Comparison of ENCODE assay signal across 1 cellular context in genomic region chr3:88149516-88150362, GRCh38.
TF ChIP-seq lines count a peak whose summit lies in the region.

TSS of gene C3orf38 (plus strand) at chr3:88149959. CDS start at chr3:88150053, 94 bp downstream.

TF ChIP-seq in HepG2, 621 proteins besides CTCF, POLR2A, EP300 and RAD21 (continued from another document and continues in another):
- no peak; the same call in 1 of the 2 replicates for TF ChIP-seq PRDM10 (CRISPR knock-in tag; IDR thresholded peaks at IDR 0.05; ENCODE audit: low read depth)
- TF ChIP-seq SRY (CRISPR knock-in tag; IDR thresholded peaks at IDR 0.05): peak; percentile 65; the same call in 1 of the 2 replicates
- TF ChIP-seq ZNF766 (CRISPR knock-in tag; IDR thresholded peaks at IDR 0.05; ENCODE audit: borderline replicate concordance): no peak
- TF ChIP-seq, protein P1, sequence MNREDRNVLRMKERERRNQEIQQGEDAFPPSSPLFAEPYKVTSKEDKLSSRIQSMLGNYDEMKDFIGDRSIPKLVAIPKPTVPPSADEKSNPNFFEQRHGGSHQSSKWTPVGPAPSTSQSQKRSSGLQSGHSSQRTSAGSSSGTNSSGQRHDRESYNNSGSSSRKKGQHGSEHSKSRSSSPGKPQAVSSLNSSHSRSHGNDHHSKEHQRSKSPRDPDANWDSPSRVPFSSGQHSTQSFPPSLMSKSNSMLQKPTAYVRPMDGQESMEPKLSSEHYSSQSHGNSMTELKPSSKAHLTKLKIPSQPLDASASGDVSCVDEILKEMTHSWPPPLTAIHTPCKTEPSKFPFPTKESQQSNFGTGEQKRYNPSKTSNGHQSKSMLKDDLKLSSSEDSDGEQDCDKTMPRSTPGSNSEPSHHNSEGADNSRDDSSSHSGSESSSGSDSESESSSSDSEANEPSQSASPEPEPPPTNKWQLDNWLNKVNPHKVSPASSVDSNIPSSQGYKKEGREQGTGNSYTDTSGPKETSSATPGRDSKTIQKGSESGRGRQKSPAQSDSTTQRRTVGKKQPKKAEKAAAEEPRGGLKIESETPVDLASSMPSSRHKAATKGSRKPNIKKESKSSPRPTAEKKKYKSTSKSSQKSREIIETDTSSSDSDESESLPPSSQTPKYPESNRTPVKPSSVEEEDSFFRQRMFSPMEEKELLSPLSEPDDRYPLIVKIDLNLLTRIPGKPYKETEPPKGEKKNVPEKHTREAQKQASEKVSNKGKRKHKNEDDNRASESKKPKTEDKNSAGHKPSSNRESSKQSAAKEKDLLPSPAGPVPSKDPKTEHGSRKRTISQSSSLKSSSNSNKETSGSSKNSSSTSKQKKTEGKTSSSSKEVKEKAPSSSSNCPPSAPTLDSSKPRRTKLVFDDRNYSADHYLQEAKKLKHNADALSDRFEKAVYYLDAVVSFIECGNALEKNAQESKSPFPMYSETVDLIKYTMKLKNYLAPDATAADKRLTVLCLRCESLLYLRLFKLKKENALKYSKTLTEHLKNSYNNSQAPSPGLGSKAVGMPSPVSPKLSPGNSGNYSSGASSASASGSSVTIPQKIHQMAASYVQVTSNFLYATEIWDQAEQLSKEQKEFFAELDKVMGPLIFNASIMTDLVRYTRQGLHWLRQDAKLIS (CRISPR knock-in tag; IDR thresholded peaks at IDR 0.05): no peak; the same call in 1 of the 2 replicates
- no peak for TF ChIP-seq SOX13 (IDR thresholded peaks at IDR 0.05)
- peak in 1 of 2 experiments; percentile 58; a peak in 1 of 4 replicates for TF ChIP-seq SOX13 (CRISPR knock-in tag; conservative IDR thresholded peaks at IDR 0.05 in 1 of 2, IDR thresholded peaks at IDR 0.05 in 1 of 2)
- peak; percentile 74; the same call in 1 of the 2 replicates for TF ChIP-seq MYC (CRISPR knock-in tag; IDR thresholded peaks at IDR 0.05; ENCODE audit: borderline replicate concordance)
- peak; percentile 93 for TF ChIP-seq ZBED4 (CRISPR knock-in tag; IDR thresholded peaks at IDR 0.05; ENCODE audit: borderline replicate concordance)
- peak; percentile 91; the same call in 1 of the 2 replicates for TF ChIP-seq EEA1 (CRISPR knock-in tag; IDR thresholded peaks at IDR 0.05; ENCODE audit: borderline replicate concordance)
- 0 out of 2 replicates have a peak, but pooled peaks have one; percentile 17 for TF ChIP-seq SP5 (CRISPR knock-in tag; IDR thresholded peaks at IDR 0.05; ENCODE audit: borderline replicate concordance, low read depth)
- peak; percentile 80 for TF ChIP-seq GMEB1 (CRISPR knock-in tag; IDR thresholded peaks at IDR 0.05; ENCODE audit: borderline replicate concordance)
- no peak for TF ChIP-seq HMGA1 (CRISPR knock-in tag; conservative IDR thresholded peaks at IDR 0.05)
- TF ChIP-seq, protein P2, sequence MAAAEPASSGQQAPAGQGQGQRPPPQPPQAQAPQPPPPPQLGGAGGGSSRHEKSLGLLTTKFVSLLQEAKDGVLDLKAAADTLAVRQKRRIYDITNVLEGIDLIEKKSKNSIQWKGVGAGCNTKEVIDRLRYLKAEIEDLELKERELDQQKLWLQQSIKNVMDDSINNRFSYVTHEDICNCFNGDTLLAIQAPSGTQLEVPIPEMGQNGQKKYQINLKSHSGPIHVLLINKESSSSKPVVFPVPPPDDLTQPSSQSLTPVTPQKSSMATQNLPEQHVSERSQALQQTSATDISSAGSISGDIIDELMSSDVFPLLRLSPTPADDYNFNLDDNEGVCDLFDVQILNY (CRISPR knock-in tag; conservative IDR thresholded peaks at IDR 0.05): peak; percentile 7; the same call in 1 of the 2 replicates
- TF ChIP-seq FOXP1 (IDR thresholded peaks at IDR 0.05): no peak; the same call in 1 of the 2 replicates
- peak; percentile 46; the same call in 1 of the 2 replicates for TF ChIP-seq FOXP1 (CRISPR knock-in tag; IDR thresholded peaks at IDR 0.05)
- no peak; the same call in 1 of the 2 replicates for TF ChIP-seq ZNF430 (CRISPR knock-in tag; IDR thresholded peaks at IDR 0.05)
- TF ChIP-seq TOE1 (CRISPR knock-in tag; IDR thresholded peaks at IDR 0.05): no peak
- TF ChIP-seq CHCHD3 (CRISPR knock-in tag; IDR thresholded peaks at IDR 0.05): 0 out of 2 replicates have a peak, but pooled peaks have one; percentile 62
- TF ChIP-seq, protein P3, sequence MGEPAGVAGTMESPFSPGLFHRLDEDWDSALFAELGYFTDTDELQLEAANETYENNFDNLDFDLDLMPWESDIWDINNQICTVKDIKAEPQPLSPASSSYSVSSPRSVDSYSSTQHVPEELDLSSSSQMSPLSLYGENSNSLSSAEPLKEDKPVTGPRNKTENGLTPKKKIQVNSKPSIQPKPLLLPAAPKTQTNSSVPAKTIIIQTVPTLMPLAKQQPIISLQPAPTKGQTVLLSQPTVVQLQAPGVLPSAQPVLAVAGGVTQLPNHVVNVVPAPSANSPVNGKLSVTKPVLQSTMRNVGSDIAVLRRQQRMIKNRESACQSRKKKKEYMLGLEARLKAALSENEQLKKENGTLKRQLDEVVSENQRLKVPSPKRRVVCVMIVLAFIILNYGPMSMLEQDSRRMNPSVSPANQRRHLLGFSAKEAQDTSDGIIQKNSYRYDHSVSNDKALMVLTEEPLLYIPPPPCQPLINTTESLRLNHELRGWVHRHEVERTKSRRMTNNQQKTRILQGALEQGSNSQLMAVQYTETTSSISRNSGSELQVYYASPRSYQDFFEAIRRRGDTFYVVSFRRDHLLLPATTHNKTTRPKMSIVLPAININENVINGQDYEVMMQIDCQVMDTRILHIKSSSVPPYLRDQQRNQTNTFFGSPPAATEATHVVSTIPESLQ (CRISPR knock-in tag; conservative IDR thresholded peaks at IDR 0.05): 0 out of 2 replicates have a peak, but pooled peaks have one; percentile 43
- peak; percentile 81; the same call in 1 of the 2 replicates for TF ChIP-seq BRF2 (CRISPR knock-in tag; IDR thresholded peaks at IDR 0.05)
- no peak for TF ChIP-seq ZNF737 (CRISPR knock-in tag; IDR thresholded peaks at IDR 0.05; ENCODE audit: borderline replicate concordance)
- no peak for TF ChIP-seq TSC22D2 (CRISPR knock-in tag; IDR thresholded peaks at IDR 0.05; ENCODE audit: borderline replicate concordance)
- TF ChIP-seq, protein P4, sequence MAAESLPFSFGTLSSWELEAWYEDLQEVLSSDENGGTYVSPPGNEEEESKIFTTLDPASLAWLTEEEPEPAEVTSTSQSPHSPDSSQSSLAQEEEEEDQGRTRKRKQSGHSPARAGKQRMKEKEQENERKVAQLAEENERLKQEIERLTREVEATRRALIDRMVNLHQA (CRISPR knock-in tag; IDR thresholded peaks at IDR 0.05): no peak
- peak; percentile 90 for TF ChIP-seq THAP7 (CRISPR knock-in tag; IDR thresholded peaks at IDR 0.05)
- no peak for TF ChIP-seq MAFF (IDR thresholded peaks at IDR 0.05; ENCODE audit: low read depth, low read length)
- TF ChIP-seq CEBPG (CRISPR knock-in tag; IDR thresholded peaks at IDR 0.05): 0 out of 2 replicates have a peak, but pooled peaks have one; percentile 27
- peak; percentile 55; the same call in 1 of the 2 replicates for TF ChIP-seq NR2F2 (IDR thresholded peaks at IDR 0.05; ENCODE audit: borderline replicate concordance, low read depth)
- no peak for TF ChIP-seq NFE2L2 (IDR thresholded peaks at IDR 0.05; ENCODE audit: low read length)
- TF ChIP-seq KDM3A (CRISPR knock-in tag; IDR thresholded peaks at IDR 0.05; ENCODE audit: low read depth): no peak
- TF ChIP-seq RXRB (CRISPR knock-in tag; IDR thresholded peaks at IDR 0.05; ENCODE audit: borderline replicate concordance): peak; percentile 54; the same call in 1 of the 2 replicates
- 0 out of 2 replicates have a peak, but pooled peaks have one; percentile 30 for TF ChIP-seq ZNF747 (CRISPR knock-in tag; IDR thresholded peaks at IDR 0.05; ENCODE audit: borderline replicate concordance)
- 0 out of 2 replicates have a peak, but pooled peaks have one; percentile 53 for TF ChIP-seq ZNF33A (CRISPR knock-in tag; IDR thresholded peaks at IDR 0.05; ENCODE audit: borderline replicate concordance)
